In the genomic region with DNA sequence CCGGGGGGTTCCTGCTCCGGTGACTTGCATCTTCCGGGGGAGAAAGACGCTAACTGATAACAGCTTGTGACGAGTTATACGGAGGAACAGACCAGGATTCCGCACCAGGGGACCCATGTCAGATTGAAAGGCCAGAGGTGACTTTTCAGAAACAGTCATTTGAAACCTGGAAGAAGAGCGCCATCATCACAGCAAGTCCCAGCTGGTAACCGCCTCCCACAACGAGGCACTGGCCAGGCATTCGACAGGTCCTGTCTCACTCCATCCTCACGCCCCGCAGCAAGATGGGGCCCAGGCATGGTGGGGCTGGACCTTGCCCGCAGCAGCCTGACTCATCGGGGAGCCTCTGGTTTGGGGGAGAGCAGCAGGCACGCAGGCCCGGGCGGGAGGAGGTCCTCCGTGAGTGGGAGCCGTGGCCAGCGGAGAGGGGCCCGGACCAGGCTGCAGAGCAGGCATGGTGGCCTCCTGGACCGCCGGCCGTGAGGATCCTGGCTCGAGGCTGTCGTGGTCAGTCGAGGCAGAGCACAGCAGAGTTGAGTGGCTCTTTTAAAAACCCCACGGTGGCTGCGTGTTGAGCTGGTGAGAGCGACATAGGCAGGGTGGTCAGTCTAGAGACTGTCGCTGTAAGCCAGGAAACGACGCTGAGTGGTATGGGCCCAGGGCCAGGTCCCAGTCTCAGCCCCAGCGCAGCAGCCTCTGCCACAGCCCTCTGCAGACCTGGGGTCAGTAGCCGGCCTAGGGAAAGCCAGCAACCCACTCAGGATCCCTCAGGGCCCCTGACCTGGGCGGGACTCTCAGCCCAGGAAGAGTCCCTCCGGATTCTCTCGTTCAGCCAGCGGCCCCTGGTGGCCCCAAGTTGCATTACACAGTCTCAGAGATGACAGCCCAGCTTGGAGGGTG, we compare ENCODE assay signal across 9 cellular contexts.
A peak's percentile ranks its signal among the peaks of the same experiment; 100 is the strongest.
DNase-seq lines count a peak whose midpoint lies in the region; ATAC-seq lines count a peak whose summit lies in the region.
"Had no signal": no experiment of that assay in that cellular context is flagged by ENCODE, and none has a peak within 500 bp of the region (broad histone marks: within the 10 kb centered on the region; RNA-seq: fewer than 3 reads in every experiment).

No MANE protein-coding gene starts in this region.

- H3K4me3 Mint-ChIP-seq in CD4-positive, alpha-beta memory T cell: peak overlapping the region in 3 of 8 donors; percentile 53 to 68 (median 65)
- peak overlapping the region; percentile 53 for H3K4me3 Mint-ChIP-seq in natural killer cell treated with Interleukin-12 subunit alpha and Interleukin-12 subunit beta and Interleukin-15 and Interleukin-18, amount 100 ng/mL, for 72 hours
- H3K4me3 Mint-ChIP-seq: activated naive CD4-positive, alpha-beta T cell treated with anti-CD3 and anti-CD28 coated beads, Interleukin-2, amount 50 U/mL, for 24 hours had no signal

- peaks cover 13 to 33% (median 20%) of the 10 kb centered on the region in 4 donors for H3K4me1 Mint-ChIP-seq in CD4-positive, alpha-beta memory T cell
- H3K4me1 Mint-ChIP-seq in natural killer cell treated with Interleukin-12 subunit alpha and Interleukin-12 subunit beta and Interleukin-15 and Interleukin-18, amount 100 ng/mL, for 72 hours (ENCODE audit: low read depth in 2 of 2): peaks cover 23 to 25% of the 10 kb centered on the region in 2 donors

- DNase-seq in CD4-positive, alpha-beta memory T cell: peak in 1 of 5 donors; percentile 57
- peak; percentile 88 for DNase-seq in GM19240 (ENCODE audit: insufficient read length, low spot score)
- peak; percentile 69 for DNase-seq in NCI-H460 (ENCODE audit: extremely low read depth, low read depth)
- DNase-seq in activated CD8-positive, alpha-beta memory T cell treated with anti-CD3 and anti-CD28 coated beads for 4 hours (ENCODE audit: low read depth in 2 of 2): peak; percentile 13 to 65
- peak; percentile 78 for DNase-seq in natural killer cell treated with Interleukin-12 subunit alpha and Interleukin-12 subunit beta and Interleukin-15 and Interleukin-18, amount 100 ng/mL, for 72 hours (ENCODE audit: low spot score)
- DNase-seq in stimulated activated naive CD4-positive, alpha-beta T cell treated with Interleukin-2 at 50 U/mL for 16 hours (lab: John Stamatoyannopoulos, UW): peak; percentile 8

- H3K36me3 ChIP-seq in CD4-positive, alpha-beta memory T cell (ENCODE audit: insufficient read depth, low read length): peaks cover 17% of the 10 kb centered on the region

- H3K27ac Mint-ChIP-seq in CD4-positive, alpha-beta memory T cell: peak overlapping the region; percentile 87 to 94 (median 92)
- peak overlapping the region; percentile 58 to 69 for H3K27ac Mint-ChIP-seq in natural killer cell treated with Interleukin-12 subunit alpha and Interleukin-12 subunit beta and Interleukin-15 and Interleukin-18, amount 100 ng/mL, for 72 hours

- peaks cover 0 to 7% of the 10 kb centered on the region in 2 donors for H3K9me3 ChIP-seq in CD4-positive, alpha-beta memory T cell (ENCODE audit: control insufficient read depth in 1 of 2, low read length in 2 of 2)

- intact Hi-C loops in CD4-positive, alpha-beta memory T cell (cut with micrococcal nuclease): no loop called here

- no peaks in the 10 kb centered on the region for H3K27me3 ChIP-seq in CD4-positive, alpha-beta memory T cell (ENCODE audit: insufficient read depth, low read length)

- peaks cover 26 to 39% of the 10 kb centered on the region in 2 donors for H3K36me3 Mint-ChIP-seq in CD4-positive, alpha-beta memory T cell
- no peaks in the 10 kb centered on the region for H3K36me3 Mint-ChIP-seq in natural killer cell treated with Interleukin-12 subunit alpha and Interleukin-12 subunit beta and Interleukin-15 and Interleukin-18, amount 100 ng/mL, for 72 hours

- H3K27me3 Mint-ChIP-seq in CD4-positive, alpha-beta memory T cell: no peaks in the 10 kb centered on the region
- no peaks in the 10 kb centered on the region for H3K27me3 Mint-ChIP-seq in natural killer cell treated with Interleukin-12 subunit alpha and Interleukin-12 subunit beta and Interleukin-15 and Interleukin-18, amount 100 ng/mL, for 72 hours
- H3K27me3 Mint-ChIP-seq: activated naive CD4-positive, alpha-beta T cell treated with anti-CD3 and anti-CD28 coated beads, Interleukin-2, amount 50 U/mL, for 24 hours had no signal

- POLR2A ChIA-PET in CD4-positive, alpha-beta memory T cell (lab: Charles Lee; ENCODE audit: partially characterized antibody): no interaction called here

- H3K27ac ChIP-seq in CD4-positive, alpha-beta memory T cell (ENCODE audit: low read depth, low read length): no peak overlapping the region

- no peak overlapping the region for H3K4me3 ChIP-seq in CD4-positive, alpha-beta memory T cell (ENCODE audit: low read length in 2 of 2)

- peaks cover 5 to 23% (median 16%) of the 10 kb centered on the region in 8 donors for H3K9me3 Mint-ChIP-seq in CD4-positive, alpha-beta memory T cell
- no peaks in the 10 kb centered on the region for H3K9me3 Mint-ChIP-seq in natural killer cell treated with Interleukin-12 subunit alpha and Interleukin-12 subunit beta and Interleukin-15 and Interleukin-18, amount 100 ng/mL, for 72 hours
- H3K9me3 Mint-ChIP-seq: activated naive CD4-positive, alpha-beta T cell treated with anti-CD3 and anti-CD28 coated beads, Interleukin-2, amount 50 U/mL, for 24 hours had no signal

- peak; percentile 83 for ATAC-seq in HG03196 (IDR thresholded peaks at IDR 0.05; ENCODE audit: unreplicated experiment)
- peak; percentile 71 for ATAC-seq in esophagus mucosa
- ATAC-seq in natural killer cell treated with Interleukin-12 subunit alpha and Interleukin-12 subunit beta and Interleukin-15 and Interleukin-18, amount 100 ng/mL, for 72 hours: peak; percentile 82 to 87

- H3K4me1 ChIP-seq in CD4-positive, alpha-beta memory T cell (ENCODE audit: insufficient read depth, low read length): peaks cover 15% of the 10 kb centered on the region

- CTCF ChIA-PET in CD4-positive, alpha-beta memory T cell (lab: Charles Lee; ENCODE audit: partially characterized antibody): interaction anchor here (1.0 to 2.1 kb wide), 2 partner anchors 234 to 267 kb away, joined by 3 to 8 read pairs; no protein-coding TSS in a partner anchor
